ENCODE assay signal across 10 cellular contexts in the genomic region with DNA sequence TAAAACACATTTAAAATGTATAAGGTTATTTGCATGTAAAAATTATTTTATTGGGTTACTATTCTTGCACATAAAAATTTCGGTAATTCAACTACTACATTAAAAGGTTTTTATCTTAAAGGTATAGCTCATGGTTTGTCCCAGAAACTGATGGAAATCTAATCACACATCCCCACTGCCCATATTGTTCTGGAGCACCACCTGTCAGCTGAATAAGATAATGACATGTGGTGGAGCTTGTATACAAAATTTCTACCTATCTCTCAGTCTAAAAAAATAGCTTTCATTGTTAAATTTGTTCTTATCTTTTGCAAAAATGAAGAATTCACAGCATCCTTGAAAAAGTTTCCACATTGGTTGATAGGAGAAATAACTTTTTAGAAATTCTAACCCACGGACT. TPM values are rescaled to one million over a fixed set of nuclear protein-coding genes. Genes with fewer than 3 reads are reported as not detected.
A peak's percentile ranks its signal among the peaks of the same experiment; 100 is the strongest.
DNase-seq lines count a peak whose midpoint lies in the region; ATAC-seq and TF ChIP-seq lines count a peak whose summit lies in the region.
"Had no signal": no experiment of that assay in that cellular context is flagged by ENCODE, and none has a peak within 500 bp of the region (broad histone marks: within the 10 kb centered on the region; RNA-seq: fewer than 3 reads in every experiment).

No MANE protein-coding gene starts in this region.

- POLR2A ChIA-PET in MCF 10A (lab: Yijun Ruan, JAX) = no interaction called here

- no peak for TF ChIP-seq POLR2A in breast epithelium (IDR thresholded peaks at IDR 0.05)

- H3K9ac ChIP-seq in endodermal cell (ENCODE audit: extremely low read depth, low read length, poor library complexity, severe bottlenecking) = no peak overlapping the region

- H3K36me3 Mint-ChIP-seq in MCF 10A (ENCODE audit: insufficient read depth, unreplicated experiment) (no peaks in the 10 kb centered on the region), endodermal cell (ENCODE audit: low read depth) (no peaks in the 10 kb centered on the region), CD14-positive monocyte (no peaks in the 10 kb centered on the region)

- peak; percentile 12 for DNase-seq in MCF 10A (ENCODE audit: unreplicated experiment)
- no peak for DNase-seq in breast epithelium (ENCODE audit: low spot score in 2 of 2)
- peak; percentile 79 for DNase-seq in NCI-H446 treated with DMSO at 0.1 percent for 48 hours (lab: John Stamatoyannopoulos, UW)
- DNase-seq in endodermal cell = no peak
- DNase-seq in upper lobe of right lung = no peak
- no peak for DNase-seq in AG08396 (ENCODE audit: low spot score)
- DNase-seq in CD14-positive monocyte (ENCODE audit: low spot score) = no peak
- DNase-seq: effector CD4-positive, alpha-beta T cell had no signal

- CTCF ChIA-PET in MCF 10A (lab: Yijun Ruan, JAX) = interaction anchor here (0.6 kb wide), 2 partner anchors 51 to 1291 kb away, joined by 3 to 4 read pairs; no protein-coding TSS in a partner anchor

- ATAC-seq in upper lobe of right lung (no peak), HG03039 (IDR thresholded peaks at IDR 0.05; ENCODE audit: unreplicated experiment) (no peak)

- H3K27me3 ChIP-seq in breast epithelium (no peaks in the 10 kb centered on the region), endodermal cell (ENCODE audit: control insufficient read depth, insufficient read depth, low read length, poor library complexity, severe bottlenecking) (no peaks in the 10 kb centered on the region), upper lobe of right lung (no peaks in the 10 kb centered on the region)

- no peaks in the 10 kb centered on the region for H3K9me3 Mint-ChIP-seq in MCF 10A (ENCODE audit: unreplicated experiment)
- H3K9me3 Mint-ChIP-seq in endodermal cell = no peaks in the 10 kb centered on the region
- no peaks in the 10 kb centered on the region for H3K9me3 Mint-ChIP-seq in CD14-positive monocyte

- H3K27me3 Mint-ChIP-seq in MCF 10A (ENCODE audit: insufficient read depth, unreplicated experiment) (peaks cover 84% of the 10 kb centered on the region), endodermal cell (ENCODE audit: insufficient read depth) (no peaks in the 10 kb centered on the region), CD14-positive monocyte (ENCODE audit: low read depth in 3 of 3) (peaks cover 0 to 3% (median 2%) of the 10 kb centered on the region in 3 donors)

- no peaks in the 10 kb centered on the region for H3K4me1 ChIP-seq in breast epithelium
- H3K4me1 ChIP-seq in endodermal cell (ENCODE audit: control insufficient read depth, insufficient read depth, low read length) = no peaks in the 10 kb centered on the region
- no peaks in the 10 kb centered on the region for H3K4me1 ChIP-seq in upper lobe of right lung

- H3K4me3 ChIP-seq in breast epithelium (no peak overlapping the region), endodermal cell (ENCODE audit: low read length) (no peak overlapping the region), upper lobe of right lung (no peak overlapping the region)

- H3K27ac Mint-ChIP-seq in MCF 10A (ENCODE audit: low read depth, unreplicated experiment) (no peak overlapping the region), endodermal cell (no peak overlapping the region), CD14-positive monocyte (no peak overlapping the region)

- H3K9me3 ChIP-seq in breast epithelium (no peaks in the 10 kb centered on the region), endodermal cell (ENCODE audit: control insufficient read depth, low read length) (no peaks in the 10 kb centered on the region), upper lobe of right lung (no peaks in the 10 kb centered on the region)

- H3K36me3 ChIP-seq in breast epithelium (no peaks in the 10 kb centered on the region), endodermal cell (ENCODE audit: control insufficient read depth, insufficient read depth, low read length) (no peaks in the 10 kb centered on the region), upper lobe of right lung (no peaks in the 10 kb centered on the region)

- H3K4me3 Mint-ChIP-seq in MCF 10A (ENCODE audit: unreplicated experiment) (no peak overlapping the region), endodermal cell (no peak overlapping the region), CD14-positive monocyte (no peak overlapping the region)

- BruUV-seq in MCF 10A (replicated peaks; lab: Mats Ljungman, UMichigan) = no TSS peak

- H3K4me1 Mint-ChIP-seq in MCF 10A (ENCODE audit: insufficient read depth, unreplicated experiment) (no peaks in the 10 kb centered on the region), endodermal cell (no peaks in the 10 kb centered on the region), CD14-positive monocyte (no peaks in the 10 kb centered on the region)

- H3K27ac ChIP-seq in breast epithelium (no peak overlapping the region), endodermal cell (ENCODE audit: low read depth, low read length) (no peak overlapping the region), upper lobe of right lung (no peak overlapping the region)

- intact Hi-C loops in MCF 10A (cut with micrococcal nuclease) (no loop called here), breast epithelium (cut with DNase I; ENCODE audit: low total_unique reads) (no loop called here), upper lobe of right lung (cut with DNase I) (no loop called here), CD14-positive monocyte (cut with micrococcal nuclease) (no loop called here)

- WGBS in endodermal cell (ENCODE audit: insufficient coverage in 1 of 2, insufficient read length in 1 of 2), 2 experiments = 60 to 64% methylated on average over 1 to 2 of the region's 2 CpGs

- peak; percentile 25 for TF ChIP-seq CTCF in MCF 10A (IDR thresholded peaks at IDR 0.05; ENCODE audit: unreplicated experiment)
- no peak for TF ChIP-seq CTCF in breast epithelium (IDR thresholded peaks at IDR 0.05)
- peak; percentile 76 for TF ChIP-seq CTCF in endodermal cell (conservative IDR thresholded peaks at IDR 0.05)
- TF ChIP-seq CTCF in upper lobe of right lung (IDR thresholded peaks at IDR 0.05) = peak; percentile 14
- TF ChIP-seq CTCF in CD14-positive monocyte (IDR thresholded peaks at IDR 0.05) = no peak

RNA-seq across cellular contexts. Expression of a gene that starts 18.3 kb away (rescaled TPM):
- total RNA-seq in MCF 10A (2022) = not detected in 2 replicates
- total RNA-seq in breast epithelium = 10 to 100 TPM in 2 of 3 donors, 1 to 10 TPM in 1; 1.6 to 53.1 (median 18.4) TPM
- 100 to 1,000 TPM; 154 to 158 TPM for total RNA-seq in endodermal cell
- polyA plus RNA-seq in endodermal cell (2013, experiment 1 of 2) = 21.5 TPM
- 30.0 TPM for polyA plus RNA-seq in endodermal cell (2013, experiment 2 of 2)
- 22.6 TPM for total RNA-seq in upper lobe of right lung
- not detected for polyA plus RNA-seq in CD14-positive monocyte
- total RNA-seq: mononuclear cell had no signal

Comparison
In these comparisons a context has a peak if more than half of its experiments do, and no peak if none do; other contexts are left out.
1. DNase-seq: peak in MCF 10A (single experiment) and NCI-H446 treated with DMSO at 0.1 percent for 48 hours (single experiment); none in breast epithelium (0 of 2), endodermal cell (single experiment), upper lobe of right lung (single experiment), AG08396 (single experiment) and CD14-positive monocyte (single experiment).
2. CTCF ChIP-seq: peak in MCF 10A (single experiment), endodermal cell (single experiment) and upper lobe of right lung (single experiment); none in breast epithelium (0 of 3) and CD14-positive monocyte (single experiment).